In the genomic region with DNA sequence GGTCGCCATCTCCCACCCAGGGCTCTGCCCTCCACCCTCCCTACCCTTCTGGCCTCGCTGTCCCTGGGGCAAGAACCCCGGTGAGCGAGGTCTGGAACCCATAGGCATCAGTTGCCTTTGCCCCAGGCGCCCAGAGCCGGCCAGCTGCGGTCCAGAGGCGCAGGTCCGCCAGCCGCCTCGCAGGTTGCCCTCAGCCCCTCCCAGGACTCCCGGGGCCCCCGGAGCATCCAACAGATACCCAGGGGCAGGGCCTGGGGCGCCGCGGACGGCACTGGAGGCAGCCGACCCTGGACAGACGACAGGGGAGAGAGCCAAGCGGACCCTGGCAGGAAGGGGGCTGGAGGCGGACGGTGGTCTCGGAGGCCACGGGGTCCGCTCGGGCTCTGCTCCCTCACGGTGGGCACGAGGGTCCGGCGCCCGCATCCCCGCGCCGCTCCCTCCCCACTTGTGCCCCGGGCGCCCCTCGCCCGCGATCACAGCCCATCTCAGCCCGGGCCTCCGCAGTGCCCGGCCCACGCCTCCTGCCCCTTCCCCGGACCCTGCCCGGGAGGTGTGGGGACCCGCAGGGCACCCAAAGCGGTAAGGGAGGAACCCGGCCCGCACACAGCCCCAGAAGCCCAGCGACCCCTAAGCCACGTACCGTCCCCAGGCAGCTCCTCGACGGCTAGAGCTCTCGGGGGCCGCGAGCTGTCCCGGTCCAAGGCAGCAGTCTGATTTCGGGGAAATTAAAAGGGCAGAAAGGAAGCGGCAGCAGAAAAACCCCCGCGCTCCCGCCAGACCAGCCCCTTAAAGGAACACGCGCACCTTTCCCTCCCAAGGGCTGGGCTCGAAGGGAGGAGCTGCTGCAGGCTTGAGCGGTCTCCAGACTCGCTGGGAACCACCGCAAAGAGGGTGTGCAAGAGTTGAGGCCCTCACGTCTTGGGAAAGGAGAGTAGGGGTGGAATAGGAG, we compare ENCODE assay signal across 8 cellular contexts. TPM values are rescaled to one million over a fixed set of nuclear protein-coding genes. Genes with fewer than 3 reads are reported as not detected.
DNase-seq lines count a peak whose midpoint lies in the region; ATAC-seq and TF ChIP-seq lines count a peak whose summit lies in the region.

A gene with protein sequence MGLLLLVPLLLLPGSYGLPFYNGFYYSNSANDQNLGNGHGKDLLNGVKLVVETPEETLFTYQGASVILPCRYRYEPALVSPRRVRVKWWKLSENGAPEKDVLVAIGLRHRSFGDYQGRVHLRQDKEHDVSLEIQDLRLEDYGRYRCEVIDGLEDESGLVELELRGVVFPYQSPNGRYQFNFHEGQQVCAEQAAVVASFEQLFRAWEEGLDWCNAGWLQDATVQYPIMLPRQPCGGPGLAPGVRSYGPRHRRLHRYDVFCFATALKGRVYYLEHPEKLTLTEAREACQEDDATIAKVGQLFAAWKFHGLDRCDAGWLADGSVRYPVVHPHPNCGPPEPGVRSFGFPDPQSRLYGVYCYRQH (minus strand): TSS at position 726 of the 949 bp plus-strand sequence. CDS start 8,246 bp downstream, outside the sequence.

- no peaks in the 10 kb centered on the region for H3K9me3 ChIP-seq in lower lobe of right lung

- peak; percentile 43 for ATAC-seq in HG02981 (IDR thresholded peaks at IDR 0.05; ENCODE audit: unreplicated experiment)
- peak; percentile 27 to 61 for ATAC-seq in lower lobe of right lung

- H3K4me3 ChIP-seq in WI38 (ENCODE audit: low read depth, low read length) (peak within 1 kb of the TSS; percentile 63), lower lobe of right lung (peak within 1 kb of the TSS; percentile 62)

- DNase-seq in GM03348 (ENCODE audit: low spot score) (peak; percentile 75), lower lobe of right lung (no peak), NCI-H345 (lab: John Stamatoyannopoulos, UW) (no peak), GOT3 (lab: John Stamatoyannopoulos, UW) (no peak)
- DNase-seq in central memory CD4-positive, alpha-beta T cell, result peak; percentile 51
- peak; percentile 62 to 63 for DNase-seq in stimulated activated CD8-positive, alpha-beta memory T cell treated with anti-CD3 and anti-CD28 coated beads, Interleukin-15, amount 100 ng/mL, for 48 hours (ENCODE audit: low read depth in 2 of 2)

- H3K4me1 ChIP-seq in lower lobe of right lung, result peaks cover 37% of the 10 kb centered on the region

- TF ChIP-seq CTCF in WI38 (IDR thresholded peaks at IDR 0.05; ENCODE audit: low read depth, low read length) (no peak), lower lobe of right lung (IDR thresholded peaks at IDR 0.05) (no peak)

- H3K27me3 ChIP-seq in lower lobe of right lung (ENCODE audit: low read depth), result peaks cover 21% of the 10 kb centered on the region

- peaks cover 5% of the 10 kb centered on the region for H3K36me3 ChIP-seq in lower lobe of right lung

- intact Hi-C loops in lower lobe of right lung (cut with DNase I), result no loop called here

- H3K27ac ChIP-seq in lower lobe of right lung, result no peak within 1 kb of the TSS

RNA-seq across cellular contexts. Expression of the gene that starts here (rescaled TPM):
- total RNA-seq in lower lobe of right lung, result 2.7 TPM

Comparison
In these comparisons a context has a peak if more than half of its experiments do, and no peak if none do; other contexts are left out.
1. DNase-seq: peak in GM03348 (single experiment), central memory CD4-positive, alpha-beta T cell (single experiment) and stimulated activated CD8-positive, alpha-beta memory T cell treated with anti-CD3 and anti-CD28 coated beads, Interleukin-15, amount 100 ng/mL, for 48 hours (2 of 2); none in lower lobe of right lung (single experiment), NCI-H345 (single experiment) and GOT3 (single experiment).